ENCODE assay signal across 1 cellular context in genomic region chr18:9827856-9828793, GRCh38.
TF ChIP-seq lines count a peak whose summit lies in the region.

No MANE protein-coding gene starts in this region.

TF ChIP-seq in GM23338, 12 proteins besides CTCF, POLR2A, EP300 and RAD21 (continued from another document):
- TF ChIP-seq ZNF462 (CRISPR knock-in tag; IDR thresholded peaks at IDR 0.05) (no peak), ZNF331 (CRISPR knock-in tag; IDR thresholded peaks at IDR 0.05; ENCODE audit: low read depth) (no peak), CREB1 (CRISPR knock-in tag; IDR thresholded peaks at IDR 0.05; ENCODE audit: low read depth) (no peak), EZH2phosphoT487 (IDR thresholded peaks at IDR 0.05; ENCODE audit: unreplicated experiment) (no peak), JUNB (IDR thresholded peaks at IDR 0.05; ENCODE audit: unreplicated experiment) (no peak), POLR2AphosphoS5 (IDR thresholded peaks at IDR 0.05; ENCODE audit: low read depth) (no peak), NANOG (IDR thresholded peaks at IDR 0.05; ENCODE audit: borderline replicate concordance) (no peak), STAT1 (IDR thresholded peaks at IDR 0.05; ENCODE audit: unreplicated experiment) (no peak), EZH2 (IDR thresholded peaks at IDR 0.05; ENCODE audit: low read depth, unreplicated experiment) (no peak), ETS1 (IDR thresholded peaks at IDR 0.05) (no peak)
